In the genomic region with DNA sequence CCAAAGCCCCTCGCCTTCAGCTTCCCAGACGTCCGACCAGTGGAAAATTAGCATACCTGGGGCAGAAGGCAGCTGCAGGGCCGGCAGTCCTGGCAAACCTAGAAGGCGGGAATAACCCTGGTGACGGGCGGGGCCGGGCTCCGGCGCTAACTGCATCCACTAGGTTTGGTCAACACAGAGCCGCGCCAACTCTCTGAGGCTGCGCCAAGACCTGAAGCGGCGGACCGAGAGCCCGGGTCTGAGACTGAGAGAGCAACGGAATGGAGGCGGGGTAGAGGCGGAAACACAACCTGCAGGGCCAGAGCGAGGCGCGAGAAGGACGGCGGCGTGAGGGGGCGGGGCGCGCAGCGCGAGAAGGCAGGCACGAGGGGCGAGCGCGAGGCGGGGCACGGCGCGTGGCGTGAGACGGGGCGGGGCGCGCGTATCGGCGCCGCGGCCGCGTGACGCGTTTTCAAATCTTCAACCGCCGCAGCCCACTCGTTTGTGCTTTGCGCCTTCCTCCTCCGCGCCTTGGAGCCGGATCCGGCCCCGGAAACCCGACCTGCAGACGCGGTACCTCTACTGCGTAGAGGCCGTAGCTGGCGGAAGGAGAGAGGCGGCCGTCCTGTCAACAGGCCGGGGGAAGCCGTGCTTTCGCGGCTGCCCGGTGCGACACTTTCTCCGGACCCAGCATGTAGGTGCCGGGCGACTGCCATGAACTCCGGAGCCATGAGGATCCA, we compare ENCODE assay signal across 1 cellular context.
TF ChIP-seq lines count a peak whose summit lies in the region.

A gene with protein sequence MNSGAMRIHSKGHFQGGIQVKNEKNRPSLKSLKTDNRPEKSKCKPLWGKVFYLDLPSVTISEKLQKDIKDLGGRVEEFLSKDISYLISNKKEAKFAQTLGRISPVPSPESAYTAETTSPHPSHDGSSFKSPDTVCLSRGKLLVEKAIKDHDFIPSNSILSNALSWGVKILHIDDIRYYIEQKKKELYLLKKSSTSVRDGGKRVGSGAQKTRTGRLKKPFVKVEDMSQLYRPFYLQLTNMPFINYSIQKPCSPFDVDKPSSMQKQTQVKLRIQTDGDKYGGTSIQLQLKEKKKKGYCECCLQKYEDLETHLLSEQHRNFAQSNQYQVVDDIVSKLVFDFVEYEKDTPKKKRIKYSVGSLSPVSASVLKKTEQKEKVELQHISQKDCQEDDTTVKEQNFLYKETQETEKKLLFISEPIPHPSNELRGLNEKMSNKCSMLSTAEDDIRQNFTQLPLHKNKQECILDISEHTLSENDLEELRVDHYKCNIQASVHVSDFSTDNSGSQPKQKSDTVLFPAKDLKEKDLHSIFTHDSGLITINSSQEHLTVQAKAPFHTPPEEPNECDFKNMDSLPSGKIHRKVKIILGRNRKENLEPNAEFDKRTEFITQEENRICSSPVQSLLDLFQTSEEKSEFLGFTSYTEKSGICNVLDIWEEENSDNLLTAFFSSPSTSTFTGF (plus strand): TSS at position 454 of the 719 bp plus-strand sequence. CDS start 240 bp downstream, at position 694.
A gene with protein sequence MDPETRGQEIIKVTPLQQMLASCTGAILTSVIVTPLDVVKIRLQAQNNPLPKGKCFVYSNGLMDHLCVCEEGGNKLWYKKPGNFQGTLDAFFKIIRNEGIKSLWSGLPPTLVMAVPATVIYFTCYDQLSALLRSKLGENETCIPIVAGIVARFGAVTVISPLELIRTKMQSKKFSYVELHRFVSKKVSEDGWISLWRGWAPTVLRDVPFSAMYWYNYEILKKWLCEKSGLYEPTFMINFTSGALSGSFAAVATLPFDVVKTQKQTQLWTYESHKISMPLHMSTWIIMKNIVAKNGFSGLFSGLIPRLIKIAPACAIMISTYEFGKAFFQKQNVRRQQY (minus strand): TSS at position 321 of the 719 bp plus-strand sequence. CDS start 17,633 bp downstream, outside the sequence.

TF ChIP-seq in H1, 55 proteins besides CTCF, POLR2A, EP300 and RAD21:
- TF ChIP-seq, protein P1, sequence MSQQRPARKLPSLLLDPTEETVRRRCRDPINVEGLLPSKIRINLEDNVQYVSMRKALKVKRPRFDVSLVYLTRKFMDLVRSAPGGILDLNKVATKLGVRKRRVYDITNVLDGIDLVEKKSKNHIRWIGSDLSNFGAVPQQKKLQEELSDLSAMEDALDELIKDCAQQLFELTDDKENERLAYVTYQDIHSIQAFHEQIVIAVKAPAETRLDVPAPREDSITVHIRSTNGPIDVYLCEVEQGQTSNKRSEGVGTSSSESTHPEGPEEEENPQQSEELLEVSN (IDR thresholded peaks at IDR 0.05): peak; percentile 85
- TF ChIP-seq SUZ12 (IDR thresholded peaks at IDR 0.05; ENCODE audit: low read length) (peak; percentile 62; the same call in 1 of the 2 replicates), BACH1 (IDR thresholded peaks at IDR 0.05; ENCODE audit: low read length) (peak; percentile 90), TBP (IDR thresholded peaks at IDR 0.05; ENCODE audit: low read depth, low read length) (peak; percentile 69), TAF1 (IDR thresholded peaks at IDR 0.05; ENCODE audit: low read depth, low read length) (peak; percentile 82), PHF8 (conservative IDR thresholded peaks at IDR 0.05; ENCODE audit: low read depth, low read length) (peak; percentile 50), RBBP5 (IDR thresholded peaks at IDR 0.05; ENCODE audit: borderline replicate concordance, low read depth, low read length) (peak; percentile 79), POLR2AphosphoS5 (IDR thresholded peaks at IDR 0.05; ENCODE audit: low read depth, low read length) (peak; percentile 81), BCL11A (IDR thresholded peaks at IDR 0.05; ENCODE audit: low read depth in 2 of 2, low read length in 2 of 2) (no peak), CHD2 (IDR thresholded peaks at IDR 0.05; ENCODE audit: low read length) (peak; percentile 9; the same call in 1 of the 2 replicates), HDAC2 (IDR thresholded peaks at IDR 0.05; ENCODE audit: borderline replicate concordance in 1 of 2, low read depth in 2 of 2, low read length in 2 of 2) (peak; percentile 84 to 92), SIN3A (conservative IDR thresholded peaks at IDR 0.05 in 1 of 2, IDR thresholded peaks at IDR 0.05 in 1 of 2; ENCODE audit: low read depth in 1 of 2, low read length in 2 of 2) (peak; percentile 75 to 93), CHD1 (IDR thresholded peaks at IDR 0.05; ENCODE audit: low read depth, low read length) (no peak), NRF1 (IDR thresholded peaks at IDR 0.05; ENCODE audit: low read depth, low read length) (peak; percentile 16; the same call in 1 of the 2 replicates), KDM4A (IDR thresholded peaks at IDR 0.05; ENCODE audit: low read depth, low read length, severe bottlenecking) (no peak), RFX5 (IDR thresholded peaks at IDR 0.05; ENCODE audit: borderline replicate concordance, low read depth, low read length) (no peak), ASH2L (IDR thresholded peaks at IDR 0.05; ENCODE audit: low read length) (peak; percentile 71), GTF2F1 (IDR thresholded peaks at IDR 0.05; ENCODE audit: borderline replicate concordance, low read depth, low read length) (peak; percentile 47; the same call in 1 of the 2 replicates)
- TF ChIP-seq, protein P2, sequence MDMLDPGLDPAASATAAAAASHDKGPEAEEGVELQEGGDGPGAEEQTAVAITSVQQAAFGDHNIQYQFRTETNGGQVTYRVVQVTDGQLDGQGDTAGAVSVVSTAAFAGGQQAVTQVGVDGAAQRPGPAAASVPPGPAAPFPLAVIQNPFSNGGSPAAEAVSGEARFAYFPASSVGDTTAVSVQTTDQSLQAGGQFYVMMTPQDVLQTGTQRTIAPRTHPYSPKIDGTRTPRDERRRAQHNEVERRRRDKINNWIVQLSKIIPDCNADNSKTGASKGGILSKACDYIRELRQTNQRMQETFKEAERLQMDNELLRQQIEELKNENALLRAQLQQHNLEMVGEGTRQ (IDR thresholded peaks at IDR 0.05; ENCODE audit: low read length): peak; percentile 3; the same call in 1 of the 2 replicates
- TF ChIP-seq, protein P3, sequence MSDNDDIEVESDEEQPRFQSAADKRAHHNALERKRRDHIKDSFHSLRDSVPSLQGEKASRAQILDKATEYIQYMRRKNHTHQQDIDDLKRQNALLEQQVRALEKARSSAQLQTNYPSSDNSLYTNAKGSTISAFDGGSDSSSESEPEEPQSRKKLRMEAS (IDR thresholded peaks at IDR 0.05): peak; percentile 91
